In the genomic region with DNA sequence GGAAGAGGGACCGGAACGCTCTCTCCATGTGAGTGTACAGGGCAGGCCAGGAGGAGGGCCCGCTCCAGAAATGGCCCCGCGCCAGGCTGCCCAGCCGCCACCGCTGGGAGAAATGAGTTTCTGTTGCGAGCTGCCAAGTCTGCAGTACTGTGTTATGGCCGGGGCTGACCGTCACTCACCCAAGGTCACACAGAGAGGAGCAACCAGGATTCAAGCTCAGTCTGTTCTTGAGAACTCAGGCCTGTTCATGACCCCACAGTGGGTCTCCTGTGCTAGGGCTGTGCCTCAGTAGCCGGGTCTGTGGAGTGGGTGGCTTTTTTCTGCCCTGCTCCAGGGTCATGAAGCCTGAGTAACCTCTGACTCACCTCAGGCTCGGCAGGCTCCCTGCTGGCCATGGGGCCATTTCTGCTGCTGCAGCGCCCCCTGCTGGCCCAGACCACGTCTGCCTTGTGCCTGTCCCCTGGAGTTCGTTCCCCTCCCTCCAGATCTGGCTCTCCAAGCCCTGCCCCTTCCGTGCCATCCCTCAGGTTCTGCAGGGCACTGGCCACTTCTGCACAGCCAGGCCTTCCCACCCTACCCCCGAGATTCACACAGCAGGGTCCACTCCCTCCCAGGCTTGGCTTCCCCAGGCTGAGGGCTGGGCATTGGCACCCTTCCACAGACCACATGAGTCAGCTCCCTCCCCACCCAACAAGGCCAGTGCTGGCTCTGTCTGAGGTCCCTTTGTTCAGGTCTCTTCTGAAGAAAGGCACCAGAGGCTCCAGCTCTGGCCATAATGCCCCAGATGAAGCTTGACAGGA, we compare ENCODE assay signal across 1 cellular context.
TF ChIP-seq lines count a peak whose summit lies in the region.

No MANE protein-coding gene starts in this region.

TF ChIP-seq in HEK293, 187 proteins besides CTCF, POLR2A, EP300 and RAD21 (continued from another document and continues in another):
- TF ChIP-seq, protein P1, sequence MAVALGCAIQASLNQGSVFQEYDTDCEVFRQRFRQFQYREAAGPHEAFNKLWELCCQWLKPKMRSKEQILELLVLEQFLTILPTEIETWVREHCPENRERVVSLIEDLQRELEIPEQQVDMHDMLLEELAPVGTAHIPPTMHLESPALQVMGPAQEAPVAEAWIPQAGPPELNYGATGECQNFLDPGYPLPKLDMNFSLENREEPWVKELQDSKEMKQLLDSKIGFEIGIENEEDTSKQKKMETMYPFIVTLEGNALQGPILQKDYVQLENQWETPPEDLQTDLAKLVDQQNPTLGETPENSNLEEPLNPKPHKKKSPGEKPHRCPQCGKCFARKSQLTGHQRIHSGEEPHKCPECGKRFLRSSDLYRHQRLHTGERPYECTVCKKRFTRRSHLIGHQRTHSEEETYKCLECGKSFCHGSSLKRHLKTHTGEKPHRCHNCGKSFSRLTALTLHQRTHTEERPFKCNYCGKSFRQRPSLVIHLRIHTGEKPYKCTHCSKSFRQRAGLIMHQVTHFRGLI (tag by site-specific recombination; IDR thresholded peaks at IDR 0.05) = no peak
- TF ChIP-seq BCL11B (tag by site-specific recombination; IDR thresholded peaks at IDR 0.05; ENCODE audit: low read depth) (peak; percentile 81), ZNF175 (tag by site-specific recombination; IDR thresholded peaks at IDR 0.05) (no peak), KLF9 (tag by site-specific recombination; IDR thresholded peaks at IDR 0.05; ENCODE audit: low read depth) (peak; percentile 40; the same call in 1 of the 2 replicates), ZNF341 (tag by site-specific recombination; IDR thresholded peaks at IDR 0.05; ENCODE audit: low read depth) (peak; percentile 74), ZNF23 (tag by site-specific recombination; IDR thresholded peaks at IDR 0.05; ENCODE audit: borderline replicate concordance) (no peak), ZNF621 (tag by site-specific recombination; IDR thresholded peaks at IDR 0.05) (no peak), ZNF426 (tag by site-specific recombination; IDR thresholded peaks at IDR 0.05) (no peak), ZBTB17 (tag by site-specific recombination; IDR thresholded peaks at IDR 0.05) (peak; percentile 83), ZNF501 (tag by site-specific recombination; IDR thresholded peaks at IDR 0.05) (peak; percentile 82), RBAK (tag by site-specific recombination; IDR thresholded peaks at IDR 0.05) (no peak), SP2 (tag by site-specific recombination; IDR thresholded peaks at IDR 0.05) (no peak), ZNF10 (tag by site-specific recombination; IDR thresholded peaks at IDR 0.05) (no peak), ZBTB1 (tag by site-specific recombination; IDR thresholded peaks at IDR 0.05) (no peak), KLF1 (tag by site-specific recombination; IDR thresholded peaks at IDR 0.05) (peak; percentile 64; the same call in 1 of the 2 replicates), ZNF571 (tag by site-specific recombination; IDR thresholded peaks at IDR 0.05) (no peak), WT1 (tag by site-specific recombination; IDR thresholded peaks at IDR 0.05) (0 out of 2 replicates have a peak, but pooled peaks have one; percentile 21), ZFHX2 (tag by site-specific recombination; conservative IDR thresholded peaks at IDR 0.05) (peak; percentile 29; the same call in 1 of the 2 replicates), ZFP69B (tag by site-specific recombination; IDR thresholded peaks at IDR 0.05) (peak; percentile 76), GFI1B (tag by site-specific recombination; IDR thresholded peaks at IDR 0.05) (no peak), ZNF830 (tag by site-specific recombination; IDR thresholded peaks at IDR 0.05; ENCODE audit: low read depth) (no peak), TCF7L2 (IDR thresholded peaks at IDR 0.05; ENCODE audit: borderline replicate concordance, low read depth, low read length) (no peak), ZNF211 (tag by site-specific recombination; IDR thresholded peaks at IDR 0.05; ENCODE audit: low read depth) (no peak), MEIS1 (CRISPR knock-in tag; IDR thresholded peaks at IDR 0.05; ENCODE audit: borderline replicate concordance) (no peak), GLIS2 (tag by site-specific recombination; IDR thresholded peaks at IDR 0.05) (peak; percentile 68; the same call in 1 of the 2 replicates), KLF8 (tag by site-specific recombination; IDR thresholded peaks at IDR 0.05) (peak; percentile 83), ZNF114 (tag by site-specific recombination; IDR thresholded peaks at IDR 0.05) (no peak), ZIC2 (tag by site-specific recombination; IDR thresholded peaks at IDR 0.05) (peak; percentile 92), SP3 (tag by site-specific recombination; IDR thresholded peaks at IDR 0.05) (no peak; the same call in 1 of the 2 replicates), ZNF670 (tag by site-specific recombination; IDR thresholded peaks at IDR 0.05; ENCODE audit: low read depth) (no peak), ZNF433 (tag by site-specific recombination; IDR thresholded peaks at IDR 0.05; ENCODE audit: low read depth) (no peak), ZNF768 (tag by site-specific recombination; IDR thresholded peaks at IDR 0.05) (no peak), SP7 (tag by site-specific recombination; IDR thresholded peaks at IDR 0.05) (peak; percentile 84), ZNF354C (tag by site-specific recombination; IDR thresholded peaks at IDR 0.05; ENCODE audit: borderline replicate concordance, low read depth) (no peak), ZNF785 (tag by site-specific recombination; IDR thresholded peaks at IDR 0.05) (no peak), ZNF76 (tag by site-specific recombination; IDR thresholded peaks at IDR 0.05; ENCODE audit: borderline replicate concordance, low read depth) (peak; percentile 42; the same call in 1 of the 2 replicates), GLI2 (tag by site-specific recombination; IDR thresholded peaks at IDR 0.05; ENCODE audit: borderline replicate concordance, low read depth) (no peak), ZNF223 (tag by site-specific recombination; IDR thresholded peaks at IDR 0.05) (no peak), ZFP37 (tag by site-specific recombination; IDR thresholded peaks at IDR 0.05) (peak; percentile 80), ZNF112 (tag by site-specific recombination; IDR thresholded peaks at IDR 0.05) (no peak), ZNF350 (tag by site-specific recombination; IDR thresholded peaks at IDR 0.05) (no peak)
- TF ChIP-seq, protein P2, sequence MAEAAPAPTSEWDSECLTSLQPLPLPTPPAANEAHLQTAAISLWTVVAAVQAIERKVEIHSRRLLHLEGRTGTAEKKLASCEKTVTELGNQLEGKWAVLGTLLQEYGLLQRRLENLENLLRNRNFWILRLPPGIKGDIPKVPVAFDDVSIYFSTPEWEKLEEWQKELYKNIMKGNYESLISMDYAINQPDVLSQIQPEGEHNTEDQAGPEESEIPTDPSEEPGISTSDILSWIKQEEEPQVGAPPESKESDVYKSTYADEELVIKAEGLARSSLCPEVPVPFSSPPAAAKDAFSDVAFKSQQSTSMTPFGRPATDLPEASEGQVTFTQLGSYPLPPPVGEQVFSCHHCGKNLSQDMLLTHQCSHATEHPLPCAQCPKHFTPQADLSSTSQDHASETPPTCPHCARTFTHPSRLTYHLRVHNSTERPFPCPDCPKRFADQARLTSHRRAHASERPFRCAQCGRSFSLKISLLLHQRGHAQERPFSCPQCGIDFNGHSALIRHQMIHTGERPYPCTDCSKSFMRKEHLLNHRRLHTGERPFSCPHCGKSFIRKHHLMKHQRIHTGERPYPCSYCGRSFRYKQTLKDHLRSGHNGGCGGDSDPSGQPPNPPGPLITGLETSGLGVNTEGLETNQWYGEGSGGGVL (tag by site-specific recombination; IDR thresholded peaks at IDR 0.05) = peak; percentile 26; the same call in 1 of the 2 replicates
- TF ChIP-seq, protein P3, sequence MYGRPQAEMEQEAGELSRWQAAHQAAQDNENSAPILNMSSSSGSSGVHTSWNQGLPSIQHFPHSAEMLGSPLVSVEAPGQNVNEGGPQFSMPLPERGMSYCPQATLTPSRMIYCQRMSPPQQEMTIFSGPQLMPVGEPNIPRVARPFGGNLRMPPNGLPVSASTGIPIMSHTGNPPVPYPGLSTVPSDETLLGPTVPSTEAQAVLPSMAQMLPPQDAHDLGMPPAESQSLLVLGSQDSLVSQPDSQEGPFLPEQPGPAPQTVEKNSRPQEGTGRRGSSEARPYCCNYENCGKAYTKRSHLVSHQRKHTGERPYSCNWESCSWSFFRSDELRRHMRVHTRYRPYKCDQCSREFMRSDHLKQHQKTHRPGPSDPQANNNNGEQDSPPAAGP (tag by site-specific recombination; IDR thresholded peaks at IDR 0.05) = peak; percentile 93
- TF ChIP-seq, protein P4, sequence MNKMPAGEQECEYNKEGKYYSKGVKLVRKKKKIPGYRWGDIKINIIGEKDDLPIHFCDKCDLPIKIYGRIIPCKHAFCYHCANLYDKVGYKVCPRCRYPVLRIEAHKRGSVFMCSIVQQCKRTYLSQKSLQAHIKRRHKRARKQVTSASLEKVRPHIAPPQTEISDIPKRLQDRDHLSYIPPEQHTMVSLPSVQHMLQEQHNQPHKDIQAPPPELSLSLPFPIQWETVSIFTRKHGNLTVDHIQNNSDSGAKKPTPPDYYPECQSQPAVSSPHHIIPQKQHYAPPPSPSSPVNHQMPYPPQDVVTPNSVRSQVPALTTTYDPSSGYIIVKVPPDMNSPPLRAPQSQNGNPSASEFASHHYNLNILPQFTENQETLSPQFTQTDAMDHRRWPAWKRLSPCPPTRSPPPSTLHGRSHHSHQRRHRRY (tag by site-specific recombination; IDR thresholded peaks at IDR 0.05) = no peak
- TF ChIP-seq, protein P5, sequence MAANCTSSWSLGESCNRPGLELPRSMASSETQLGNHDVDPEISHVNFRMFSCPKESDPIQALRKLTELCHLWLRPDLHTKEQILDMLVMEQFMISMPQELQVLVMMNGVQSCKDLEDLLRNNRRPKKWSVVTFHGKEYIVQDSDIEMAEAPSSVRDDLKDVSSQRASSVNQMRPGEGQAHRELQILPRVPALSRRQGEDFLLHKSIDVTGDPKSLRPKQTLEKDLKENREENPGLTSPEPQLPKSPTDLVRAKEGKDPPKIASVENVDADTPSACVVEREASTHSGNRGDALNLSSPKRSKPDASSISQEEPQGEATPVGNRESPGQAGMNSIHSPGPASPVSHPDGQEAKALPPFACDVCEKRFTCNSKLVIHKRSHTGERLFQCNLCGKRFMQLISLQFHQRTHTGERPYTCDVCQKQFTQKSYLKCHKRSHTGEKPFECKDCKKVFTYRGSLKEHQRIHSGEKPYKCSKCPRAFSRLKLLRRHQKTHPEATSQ (tag by site-specific recombination; IDR thresholded peaks at IDR 0.05) = no peak
- TF ChIP-seq, protein P6, sequence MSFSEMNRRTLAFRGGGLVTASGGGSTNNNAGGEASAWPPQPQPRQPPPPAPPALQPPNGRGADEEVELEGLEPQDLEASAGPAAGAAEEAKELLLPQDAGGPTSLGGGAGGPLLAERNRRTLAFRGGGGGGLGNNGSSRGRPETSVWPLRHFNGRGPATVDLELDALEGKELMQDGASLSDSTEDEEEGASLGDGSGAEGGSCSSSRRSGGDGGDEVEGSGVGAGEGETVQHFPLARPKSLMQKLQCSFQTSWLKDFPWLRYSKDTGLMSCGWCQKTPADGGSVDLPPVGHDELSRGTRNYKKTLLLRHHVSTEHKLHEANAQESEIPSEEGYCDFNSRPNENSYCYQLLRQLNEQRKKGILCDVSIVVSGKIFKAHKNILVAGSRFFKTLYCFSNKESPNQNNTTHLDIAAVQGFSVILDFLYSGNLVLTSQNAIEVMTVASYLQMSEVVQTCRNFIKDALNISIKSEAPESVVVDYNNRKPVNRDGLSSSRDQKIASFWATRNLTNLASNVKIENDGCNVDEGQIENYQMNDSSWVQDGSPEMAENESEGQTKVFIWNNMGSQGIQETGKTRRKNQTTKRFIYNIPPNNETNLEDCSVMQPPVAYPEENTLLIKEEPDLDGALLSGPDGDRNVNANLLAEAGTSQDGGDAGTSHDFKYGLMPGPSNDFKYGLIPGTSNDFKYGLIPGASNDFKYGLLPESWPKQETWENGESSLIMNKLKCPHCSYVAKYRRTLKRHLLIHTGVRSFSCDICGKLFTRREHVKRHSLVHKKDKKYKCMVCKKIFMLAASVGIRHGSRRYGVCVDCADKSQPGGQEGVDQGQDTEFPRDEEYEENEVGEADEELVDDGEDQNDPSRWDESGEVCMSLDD (tag by site-specific recombination; IDR thresholded peaks at IDR 0.05) = 0 out of 2 replicates have a peak, but pooled peaks have one; percentile 22
- TF ChIP-seq, protein P7, sequence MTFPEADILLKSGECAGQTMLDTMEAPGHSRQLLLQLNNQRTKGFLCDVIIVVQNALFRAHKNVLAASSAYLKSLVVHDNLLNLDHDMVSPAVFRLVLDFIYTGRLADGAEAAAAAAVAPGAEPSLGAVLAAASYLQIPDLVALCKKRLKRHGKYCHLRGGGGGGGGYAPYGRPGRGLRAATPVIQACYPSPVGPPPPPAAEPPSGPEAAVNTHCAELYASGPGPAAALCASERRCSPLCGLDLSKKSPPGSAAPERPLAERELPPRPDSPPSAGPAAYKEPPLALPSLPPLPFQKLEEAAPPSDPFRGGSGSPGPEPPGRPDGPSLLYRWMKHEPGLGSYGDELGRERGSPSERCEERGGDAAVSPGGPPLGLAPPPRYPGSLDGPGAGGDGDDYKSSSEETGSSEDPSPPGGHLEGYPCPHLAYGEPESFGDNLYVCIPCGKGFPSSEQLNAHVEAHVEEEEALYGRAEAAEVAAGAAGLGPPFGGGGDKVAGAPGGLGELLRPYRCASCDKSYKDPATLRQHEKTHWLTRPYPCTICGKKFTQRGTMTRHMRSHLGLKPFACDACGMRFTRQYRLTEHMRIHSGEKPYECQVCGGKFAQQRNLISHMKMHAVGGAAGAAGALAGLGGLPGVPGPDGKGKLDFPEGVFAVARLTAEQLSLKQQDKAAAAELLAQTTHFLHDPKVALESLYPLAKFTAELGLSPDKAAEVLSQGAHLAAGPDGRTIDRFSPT (tag by site-specific recombination; IDR thresholded peaks at IDR 0.05) = peak; percentile 64
- TF ChIP-seq, protein P8, sequence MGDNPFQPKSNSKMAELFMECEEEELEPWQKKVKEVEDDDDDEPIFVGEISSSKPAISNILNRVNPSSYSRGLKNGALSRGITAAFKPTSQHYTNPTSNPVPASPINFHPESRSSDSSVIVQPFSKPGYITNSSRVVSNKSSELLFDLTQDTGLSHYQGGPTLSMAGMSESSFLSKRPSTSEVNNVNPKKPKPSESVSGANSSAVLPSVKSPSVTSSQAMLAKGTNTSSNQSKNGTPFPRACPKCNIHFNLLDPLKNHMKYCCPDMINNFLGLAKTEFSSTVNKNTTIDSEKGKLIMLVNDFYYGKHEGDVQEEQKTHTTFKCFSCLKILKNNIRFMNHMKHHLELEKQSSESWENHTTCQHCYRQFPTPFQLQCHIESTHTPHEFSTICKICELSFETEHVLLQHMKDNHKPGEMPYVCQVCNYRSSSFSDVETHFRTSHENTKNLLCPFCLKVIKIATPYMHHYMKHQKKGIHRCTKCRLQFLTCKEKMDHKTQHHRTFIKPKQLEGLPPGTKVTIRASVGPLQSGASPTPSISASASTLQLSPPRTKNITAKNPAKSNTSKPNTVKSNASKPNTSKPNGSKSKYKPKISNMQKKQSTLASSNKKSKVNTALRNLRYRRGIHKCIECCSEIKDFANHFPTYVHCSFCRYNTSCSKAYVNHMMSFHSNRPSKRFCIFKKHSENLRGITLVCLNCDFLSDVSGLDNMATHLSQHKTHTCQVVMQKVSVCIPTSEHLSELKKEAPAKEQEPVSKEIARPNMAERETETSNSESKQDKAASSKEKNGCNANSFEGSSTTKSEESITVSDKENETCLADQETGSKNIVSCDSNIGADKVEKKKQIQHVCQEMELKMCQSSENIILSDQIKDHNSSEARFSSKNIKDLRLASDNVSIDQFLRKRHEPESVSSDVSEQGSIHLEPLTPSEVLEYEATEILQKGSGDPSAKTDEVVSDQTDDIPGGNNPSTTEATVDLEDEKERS (tag by site-specific recombination; IDR thresholded peaks at IDR 0.05) = no peak
- TF ChIP-seq, protein P9, sequence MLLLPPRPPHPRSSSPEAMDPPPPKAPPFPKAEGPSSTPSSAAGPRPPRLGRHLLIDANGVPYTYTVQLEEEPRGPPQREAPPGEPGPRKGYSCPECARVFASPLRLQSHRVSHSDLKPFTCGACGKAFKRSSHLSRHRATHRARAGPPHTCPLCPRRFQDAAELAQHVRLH (tag by site-specific recombination; IDR thresholded peaks at IDR 0.05) = peak; percentile 58; the same call in 1 of the 2 replicates
